Comparison of ENCODE assay signal across 36 cellular contexts in genomic region chr6:33724281-33725023, GRCh38. TPM values are rescaled to one million over a fixed set of nuclear protein-coding genes. Genes with fewer than 3 reads are reported as not detected.
DNase-seq lines count a peak whose midpoint lies in the region; ATAC-seq and TF ChIP-seq lines count a peak whose summit lies in the region.
"Had no signal": no experiment of that assay in that cellular context is flagged by ENCODE, and none has a peak within 500 bp of the region (broad histone marks: within the 10 kb centered on the region; RNA-seq: fewer than 3 reads in every experiment).

No MANE protein-coding gene starts in this region.

- ATAC-seq in activated T-cell treated with anti-CD3 and anti-CD28 coated beads, Interleukin-2, amount 50 U/mL, for 4 hours: peak; percentile 41 to 62
- peak; percentile 65 for ATAC-seq in activated naive CD8-positive, alpha-beta T cell treated with anti-CD3 and anti-CD28 coated beads, Interleukin-2, amount 50 U/mL, for 24 hours
- ATAC-seq: effector memory CD8-positive, alpha-beta T cell; GM12878; left colon; PC-3 had no signal

- H3K4me3 ChIP-seq in CD8-positive, alpha-beta memory T cell (ENCODE audit: low read length): peak overlapping the region; percentile 20
- H3K4me3 ChIP-seq in spleen: no peak overlapping the region
- H3K4me3 ChIP-seq: ascending aorta, cardiac muscle cell, GM12878, HAP-1, neural progenitor cell, SK-N-MC, skin epidermis had no signal

- H3K27ac ChIP-seq in CD8-positive, alpha-beta memory T cell (ENCODE audit: low read depth, low read length): no peak overlapping the region
- H3K27ac ChIP-seq in spleen: no peak overlapping the region
- H3K27ac ChIP-seq: ascending aorta, cardiac muscle cell, neural progenitor cell, parathyroid adenoma, SK-N-MC, skin epidermis had no signal

- no peaks in the 10 kb centered on the region for H3K27me3 ChIP-seq in CD8-positive, alpha-beta memory T cell (ENCODE audit: insufficient read depth, low read length, poor library complexity, severe bottlenecking)
- H3K27me3 ChIP-seq in spleen (replicated peaks in 1 of 7): peaks cover 0 to 15% (median 0%) of the 10 kb centered on the region in 7 donors
- H3K27me3 ChIP-seq: ascending aorta, cardiac muscle cell, neural progenitor cell had no signal

- H3K36me3 Mint-ChIP-seq in activated T-cell treated with anti-CD3 and anti-CD28 coated beads, Interleukin-2, amount 50 U/mL, for 4 hours (ENCODE audit: insufficient read depth): no peaks in the 10 kb centered on the region
- H3K36me3 Mint-ChIP-seq in CD8-positive, alpha-beta memory T cell: no peaks in the 10 kb centered on the region
- no peaks in the 10 kb centered on the region for H3K36me3 Mint-ChIP-seq in activated naive CD8-positive, alpha-beta T cell treated with anti-CD3 and anti-CD28 coated beads, Interleukin-2, amount 50 U/mL, for 24 hours (ENCODE audit: low read depth)
- H3K36me3 Mint-ChIP-seq: activated naive CD4-positive, alpha-beta T cell treated with anti-CD3 and anti-CD28 coated beads, Interleukin-2, amount 50 U/mL, for 72 hours; memory B cell; neural progenitor cell had no signal

- H3K9me3 Mint-ChIP-seq in activated T-cell treated with anti-CD3 and anti-CD28 coated beads, Interleukin-2, amount 50 U/mL, for 4 hours: no peaks in the 10 kb centered on the region
- H3K9me3 Mint-ChIP-seq in CD8-positive, alpha-beta memory T cell: no peaks in the 10 kb centered on the region
- no peaks in the 10 kb centered on the region for H3K9me3 Mint-ChIP-seq in activated naive CD8-positive, alpha-beta T cell treated with anti-CD3 and anti-CD28 coated beads, Interleukin-2, amount 50 U/mL, for 24 hours
- H3K9me3 Mint-ChIP-seq: activated naive CD4-positive, alpha-beta T cell treated with anti-CD3 and anti-CD28 coated beads, Interleukin-2, amount 50 U/mL, for 72 hours; activated T-helper 1 cell treated with anti-CD3 and anti-CD28 coated beads, Interleukin-12 subunit alpha, Interleukin-12 subunit beta, Interleukin-2, Interleukin-4 antibody, amounts not matched to agents 30 ng/mL and 10 ng/mL and 1 ng/mL, durations not matched to agents 14 hours and 24 hours and 36 hours; effector memory CD8-positive, alpha-beta T cell; memory B cell; neural progenitor cell had no signal

- H3K4me3 Mint-ChIP-seq in activated T-cell treated with anti-CD3 and anti-CD28 coated beads, Interleukin-2, amount 50 U/mL, for 4 hours: no peak overlapping the region
- H3K4me3 Mint-ChIP-seq in CD8-positive, alpha-beta memory T cell: no peak overlapping the region
- H3K4me3 Mint-ChIP-seq in activated naive CD8-positive, alpha-beta T cell treated with anti-CD3 and anti-CD28 coated beads, Interleukin-2, amount 50 U/mL, for 24 hours: no peak overlapping the region
- H3K4me3 Mint-ChIP-seq: activated T-helper 1 cell treated with anti-CD3 and anti-CD28 coated beads, Interleukin-12 subunit alpha, Interleukin-12 subunit beta, Interleukin-2, Interleukin-4 antibody, amounts not matched to agents 30 ng/mL and 10 ng/mL and 1 ng/mL, durations not matched to agents 14 hours and 24 hours and 36 hours; effector memory CD8-positive, alpha-beta T cell; memory B cell; neural progenitor cell had no signal

- intact Hi-C loops in spleen (cut with DNase I; ENCODE audit: low total_unique reads): no loop called here

- CTCF ChIA-PET in CD8-positive, alpha-beta memory T cell (lab: Charles Lee): interaction anchor here (1.4 kb wide), 1 partner anchor 22 kb away, joined by 3 read pairs; no protein-coding TSS in a partner anchor

- 59 to 66% (median 62%) methylated on average over 10 to 11 of the region's 11 CpGs for WGBS in spleen, 5 donors

- no peak for DNase-seq in activated T-cell treated with anti-CD3 and anti-CD28 coated beads, Interleukin-2, amount 50 U/mL, for 4 hours
- DNase-seq in activated T-cell treated with anti-CD3 and anti-CD28 coated beads, Interleukin-2, amount 50 U/mL, for 48 hours: no peak
- DNase-seq in CD8-positive, alpha-beta memory T cell: peak in 1 of 5 donors; percentile 18
- peak; percentile 13 for DNase-seq in activated naive CD8-positive, alpha-beta T cell treated with anti-CD3 and anti-CD28 coated beads, Interleukin-2, amount 50 U/mL, for 24 hours
- DNase-seq in spleen (peak; percentile 21), germinal center (ENCODE audit: low spot score) (no peak), NCI-H524 treated with DMSO at 0.1 percent for 48 hours (lab: John Stamatoyannopoulos, UW) (no peak)
- DNase-seq: activated CD4-positive, alpha-beta T cell treated with anti-CD3 and anti-CD28 coated beads for 1 hour; AML-193; cortex of kidney; DMS153; effector memory CD8-positive, alpha-beta T cell; glutamatergic neuron; KG1; left colon; MM.1S; NCI-H2029; NCI-H526; NK-92 treated with Interleukin-12 subunit alpha and Interleukin-12 subunit beta, amount 100 ng/mL, for 24 hours; PC-3; stimulated activated CD4-positive, alpha-beta T cell treated with anti-CD3 and anti-CD28 coated beads, Interleukin-1b, Interleukin-23, amount 100 ng/mL, for 48 hours; stimulated activated naive CD4-positive, alpha-beta T cell treated with Interleukin-2 at 50 U/mL for 16 hours; T-helper 2 cell had no signal

- no peaks in the 10 kb centered on the region for H3K9me3 ChIP-seq in CD8-positive, alpha-beta memory T cell (ENCODE audit: low read length)
- H3K9me3 ChIP-seq in spleen: no peaks in the 10 kb centered on the region
- H3K9me3 ChIP-seq: ascending aorta, HAP-1 had no signal

- H3K4me1 Mint-ChIP-seq in activated T-cell treated with anti-CD3 and anti-CD28 coated beads, Interleukin-2, amount 50 U/mL, for 4 hours (ENCODE audit: low read depth): peaks cover 18% of the 10 kb centered on the region
- H3K4me1 Mint-ChIP-seq in CD8-positive, alpha-beta memory T cell: peaks cover 5 to 8% (median 7%) of the 10 kb centered on the region in 3 donors
- peaks cover 18% of the 10 kb centered on the region for H3K4me1 Mint-ChIP-seq in activated naive CD8-positive, alpha-beta T cell treated with anti-CD3 and anti-CD28 coated beads, Interleukin-2, amount 50 U/mL, for 24 hours

- peaks cover 14% of the 10 kb centered on the region for H3K4me1 ChIP-seq in CD8-positive, alpha-beta memory T cell (ENCODE audit: insufficient read depth, low read length)
- peaks cover 0 to 17% (median 9%) of the 10 kb centered on the region in 6 donors for H3K4me1 ChIP-seq in spleen
- H3K4me1 ChIP-seq: ascending aorta, HAP-1, neural progenitor cell, parathyroid adenoma had no signal

- H3K36me3 ChIP-seq in CD8-positive, alpha-beta memory T cell (ENCODE audit: insufficient read depth, low read length): no peaks in the 10 kb centered on the region
- peaks cover 0 to 5% (median 0%) of the 10 kb centered on the region in 6 donors for H3K36me3 ChIP-seq in spleen
- H3K36me3 ChIP-seq: ascending aorta, cardiac muscle cell, HAP-1, neural progenitor cell had no signal

- no peak overlapping the region for H3K27ac Mint-ChIP-seq in CD8-positive, alpha-beta memory T cell
- no peak overlapping the region for H3K27ac Mint-ChIP-seq in activated naive CD8-positive, alpha-beta T cell treated with anti-CD3 and anti-CD28 coated beads, Interleukin-2, amount 50 U/mL, for 24 hours
- H3K27ac Mint-ChIP-seq: activated T-helper 1 cell treated with anti-CD3 and anti-CD28 coated beads, Interleukin-12 subunit alpha, Interleukin-12 subunit beta, Interleukin-2, Interleukin-4 antibody, amounts not matched to agents 30 ng/mL and 10 ng/mL and 1 ng/mL, durations not matched to agents 14 hours and 24 hours and 36 hours; effector memory CD8-positive, alpha-beta T cell; memory B cell; neural progenitor cell had no signal

- H3K27me3 Mint-ChIP-seq in activated T-cell treated with anti-CD3 and anti-CD28 coated beads, Interleukin-2, amount 50 U/mL, for 4 hours (ENCODE audit: low read depth): peaks cover 11% of the 10 kb centered on the region
- H3K27me3 Mint-ChIP-seq in CD8-positive, alpha-beta memory T cell: peaks cover 17 to 51% of the 10 kb centered on the region in 2 donors
- no peaks in the 10 kb centered on the region for H3K27me3 Mint-ChIP-seq in activated naive CD8-positive, alpha-beta T cell treated with anti-CD3 and anti-CD28 coated beads, Interleukin-2, amount 50 U/mL, for 24 hours

- POLR2A ChIA-PET in CD8-positive, alpha-beta memory T cell (lab: Charles Lee): no interaction called here

- TF ChIP-seq CTCF in spleen (IDR thresholded peaks at IDR 0.05 in 8 of 11, conservative IDR thresholded peaks at IDR 0.05 in 3 of 11): no peak

- TF ChIP-seq POLR2A in spleen (IDR thresholded peaks at IDR 0.05): no peak

RNA-seq across cellular contexts. Expression of gene UQCC2, which starts 13.0 kb away (rescaled TPM):
- 100 to 1,000 TPM; 108 to 142 (median 110) TPM for total RNA-seq in activated T-cell treated with anti-CD3 and anti-CD28 coated beads, Interleukin-2, amount 50 U/mL, for 4 hours
- 100 to 1,000 TPM; 150 to 157 TPM for total RNA-seq in CD8-positive, alpha-beta memory T cell
- polyA plus RNA-seq in CD8-positive, alpha-beta memory T cell: 46.7 TPM
- 10 to 100 TPM in 6 of 7 donors, 1 to 10 TPM in 1; 8.7 to 34.8 (median 22.4) TPM for total RNA-seq in spleen
- 10 to 100 TPM; 58.7 to 77.0 (median 66.4) TPM for polyA plus RNA-seq in spleen

RNA-seq across cellular contexts. Expression of gene IP6K3, which starts 22.3 kb away (rescaled TPM):
- not detected for total RNA-seq in activated T-cell treated with anti-CD3 and anti-CD28 coated beads, Interleukin-2, amount 50 U/mL, for 4 hours
- not detected for total RNA-seq in CD8-positive, alpha-beta memory T cell
- not detected for polyA plus RNA-seq in CD8-positive, alpha-beta memory T cell
- 1 to 10 TPM in 6 of 7 donors, under 1 TPM in 1; 0.70 to 5.8 (median 2.7) TPM for total RNA-seq in spleen
- under 1 TPM; 0.30 to 0.64 (median 0.36) TPM for polyA plus RNA-seq in spleen
- total RNA-seq: A673; activated naive CD4-positive, alpha-beta T cell treated with anti-CD3 and anti-CD28 coated beads, Interleukin-2, amount 50 U/mL, for 72 hours; activated T-helper 1 cell treated with anti-CD3 and anti-CD28 coated beads, Interleukin-12 subunit alpha, Interleukin-12 subunit beta, Interleukin-2, Interleukin-4 antibody, amounts not matched to agents 30 ng/mL and 10 ng/mL and 1 ng/mL, durations not matched to agents 14 hours and 24 hours and 36 hours; ascending aorta; GM12878; PC-3; temporal lobe had no signal

Comparison
In these comparisons a context has a peak if more than half of its experiments do, and no peak if none do; other contexts are left out.
1. DNase-seq: peak in activated naive CD8-positive, alpha-beta T cell treated with anti-CD3 and anti-CD28 coated beads, Interleukin-2, amount 50 U/mL, for 24 hours (single experiment) and spleen (single experiment); none in activated T-cell treated with anti-CD3 and anti-CD28 coated beads, Interleukin-2, amount 50 U/mL, for 4 hours (single experiment), activated T-cell treated with anti-CD3 and anti-CD28 coated beads, Interleukin-2, amount 50 U/mL, for 48 hours (0 of 2), germinal center (single experiment) and NCI-H524 treated with DMSO at 0.1 percent for 48 hours (single experiment).